ENCODE assay signal across 11 cellular contexts in genomic region chr4:2357821-2358745, GRCh38.
"Had no signal": no experiment of that assay in that cellular context is flagged by ENCODE, and none has a peak within 500 bp of the region (broad histone marks: within the 10 kb centered on the region; RNA-seq: fewer than 3 reads in every experiment).

No MANE protein-coding gene starts in this region.

- H3K27ac ChIP-seq: ascending aorta, esophagus squamous epithelium, foreskin keratinocyte, pancreas, skin epidermis, vagina had no signal

- ATAC-seq: foreskin keratinocyte, pancreas had no signal

- H3K36me3 ChIP-seq: ascending aorta, esophagus squamous epithelium, pancreas, vagina had no signal

- H3K9me3 ChIP-seq: ascending aorta, esophagus squamous epithelium, pancreas, vagina had no signal

- DNase-seq: activated CD4-positive, alpha-beta T cell treated with anti-CD3 and anti-CD28 coated beads, Interleukin-2, amount 50 U/mL, for 4 hours; activated CD4-positive, CD25-positive, alpha-beta regulatory T cell treated with anti-CD3 and anti-CD28 coated beads, Interleukin-2, amount 50 U/mL, for 72 hours; activated gamma-delta T cell; activated T-cell treated with anti-CD3 and anti-CD28 coated beads, Interleukin-2, amount 50 U/mL, for 24 hours; esophagus squamous epithelium; foreskin keratinocyte; nephron progenitor cell; pancreas had no signal

- H3K4me3 ChIP-seq: ascending aorta, esophagus squamous epithelium, pancreas, skin epidermis, vagina had no signal

- H3K27me3 ChIP-seq: ascending aorta, esophagus squamous epithelium, foreskin keratinocyte, pancreas, vagina had no signal

- H3K4me1 ChIP-seq: foreskin keratinocyte had no signal
